In the genomic region with DNA sequence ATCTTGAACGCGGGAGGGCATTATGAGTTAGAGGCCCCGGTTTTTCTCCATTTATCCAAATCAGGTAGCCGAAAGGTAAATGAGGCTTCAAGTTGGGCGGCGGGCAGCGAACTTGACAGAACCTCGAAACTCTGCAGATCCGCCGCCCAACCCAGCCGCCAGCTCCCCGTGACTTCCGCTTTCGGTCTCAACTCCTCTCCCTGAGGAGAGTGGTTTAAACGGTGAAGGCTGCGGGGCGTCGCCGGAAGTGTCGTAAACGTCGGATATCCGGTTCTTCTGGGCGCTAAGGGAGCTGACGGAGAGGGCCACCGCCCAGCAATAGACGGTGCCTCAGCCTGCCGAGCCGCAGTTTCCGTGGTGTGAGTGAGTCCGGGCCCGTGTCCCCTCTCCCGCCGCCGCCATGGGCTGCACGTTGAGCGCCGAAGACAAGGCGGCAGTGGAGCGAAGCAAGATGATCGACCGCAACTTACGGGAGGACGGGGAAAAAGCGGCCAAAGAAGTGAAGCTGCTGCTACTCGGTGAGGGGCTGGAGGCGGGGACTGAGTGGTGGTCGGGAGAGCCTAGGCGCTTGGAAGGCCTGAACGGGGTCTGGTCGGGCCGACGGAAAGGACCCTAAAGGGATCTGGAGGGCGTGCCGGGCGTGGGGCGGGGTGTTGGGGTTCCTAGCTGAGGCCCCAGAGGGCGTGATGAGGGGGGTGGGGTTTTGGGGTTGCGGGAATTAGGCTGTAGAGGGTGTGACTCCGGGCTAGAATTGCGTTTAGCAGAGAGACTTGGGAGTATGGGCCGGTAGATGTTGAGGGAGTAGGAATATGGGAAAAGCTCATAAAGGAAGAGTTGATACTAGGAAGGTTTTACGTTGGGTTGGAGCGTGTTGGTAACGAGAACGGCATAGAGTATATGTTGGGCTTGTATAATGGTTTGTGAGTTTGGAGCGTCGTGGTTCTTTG, we compare ENCODE assay signal across 8 cellular contexts. TPM values are rescaled to one million over a fixed set of nuclear protein-coding genes. Genes with fewer than 3 reads are reported as not detected.
DNase-seq lines count a peak whose midpoint lies in the region; ATAC-seq, FAIRE-seq and TF ChIP-seq lines count a peak whose summit lies in the region.

TSS of gene GNAI3 (plus strand) at position 295 of the 947 bp plus-strand sequence. CDS start at position 401, 106 bp downstream.

- TF ChIP-seq CTCF in ascending aorta (IDR thresholded peaks at IDR 0.05) (no peak), right atrium auricular region (IDR thresholded peaks at IDR 0.05) (no peak), psoas muscle (IDR thresholded peaks at IDR 0.05) (no peak)

- H3K27me3 ChIP-seq in ascending aorta (no peaks in the 10 kb centered on the region), right atrium auricular region (no peaks in the 10 kb centered on the region), psoas muscle (ENCODE audit: insufficient read depth in 3 of 3, low read length in 2 of 3) (no peaks in the 10 kb centered on the region)

- WGBS in psoas muscle, 3 donors: 0 to 1% (median 0%) methylated on average over 68 of the region's 68 CpGs

- H3K4me1 ChIP-seq in ascending aorta (peaks cover 0 to 23% of the 10 kb centered on the region in 2 donors), right atrium auricular region (peaks cover 0 to 39% of the 10 kb centered on the region in 2 donors), psoas muscle (peaks cover 30% of the 10 kb centered on the region)

- DNase-seq in NCI-H187 treated with DMSO at 0.1 percent for 48 hours (lab: John Stamatoyannopoulos, UW) (peak; percentile 82), T-helper 2 cell (peak; percentile 88 to 99 (median 94)), ascending aorta (ENCODE audit: low spot score in 2 of 2) (peak; percentile 91 to 99), right atrium auricular region (ENCODE audit: low spot score) (peak; percentile 98), psoas muscle (peak; percentile 96 to 98), urothelium cell line (ENCODE audit: low spot score) (peak; percentile 97)

- peak; percentile 93 for TF ChIP-seq POLR2A in GM18505 (IDR thresholded peaks at IDR 0.05; ENCODE audit: borderline replicate concordance, extremely low read depth, insufficient read depth, insufficient read length)

- peak; percentile 82 for ATAC-seq in GM18505 (IDR thresholded peaks at IDR 0.05; ENCODE audit: unreplicated experiment)
- ATAC-seq in HG02970 (IDR thresholded peaks at IDR 0.05; ENCODE audit: low FRiP score, unreplicated experiment): peak; percentile 68
- ATAC-seq in psoas muscle: peak; percentile 97 to 98 (median 98)

- H3K9me3 ChIP-seq in ascending aorta: no peaks in the 10 kb centered on the region
- H3K9me3 ChIP-seq in right atrium auricular region: no peaks in the 10 kb centered on the region
- no peaks in the 10 kb centered on the region for H3K9me3 ChIP-seq in psoas muscle

- H3K4me3 ChIP-seq in ascending aorta (peak within 1 kb of the TSS; percentile 83 to 92), right atrium auricular region (peak within 1 kb of the TSS; percentile 89 to 97), psoas muscle (peak within 1 kb of the TSS; percentile 90)

- peak; percentile 78 for FAIRE-seq in urothelium cell line (lab: Jason Lieb, UNC)

- intact Hi-C loops in ascending aorta (cut with DNase I): loop anchor here (1.0 to 5.0 kb wide), 4 partner anchors 73 to 436 kb away; partner anchors contain the start of genes AHCYL1 and GSTM1
- intact Hi-C loops in psoas muscle (cut with DNase I): loop anchor here (5.0 kb wide), 4 partner anchors 69 to 434 kb away; partner anchors contain the start of genes AHCYL1 (in 2 of the 2), AMPD2 (in 2 of the 2) and GNAT2 (in 2 of the 2)

- peak within 1 kb of the TSS; percentile 94 to 95 for H3K27ac ChIP-seq in ascending aorta
- H3K27ac ChIP-seq in right atrium auricular region: peak within 1 kb of the TSS; percentile 94 to 96
- H3K27ac ChIP-seq in psoas muscle: peak within 1 kb of the TSS; percentile 95

- H3K36me3 ChIP-seq in ascending aorta (no peaks in the 10 kb centered on the region), right atrium auricular region (no peaks in the 10 kb centered on the region), psoas muscle (ENCODE audit: insufficient read depth in 1 of 2, low read depth in 1 of 2) (no peaks in the 10 kb centered on the region)

RNA-seq across cellular contexts. Expression of gene GNAI3, which starts in this region (rescaled TPM):
- total RNA-seq in ascending aorta (2.8 TPM), right atrium auricular region (1 to 10 TPM; 2.6 to 2.8 TPM), psoas muscle (1 to 10 TPM; 1.4 to 2.3 (median 1.7) TPM)
- polyA plus RNA-seq in psoas muscle: 1 to 10 TPM in 2 of 3 donors, under 1 TPM in 1; 0.96 to 2.9 (median 1.5) TPM

Comparison
In these comparisons a context has a peak if more than half of its experiments do, and no peak if none do; other contexts are left out.
1. Peak in every context shown above with its lines: DNase-seq, ATAC-seq, H3K4me3 ChIP-seq and H3K27ac ChIP-seq.